ENCODE assay signal across 1 cellular context in genomic region chr19:6393074-6393981, GRCh38.
TF ChIP-seq lines count a peak whose summit lies in the region.

Gene GTF2F1, minus strand, starts transcription at chr19:6393164. Its CDS starts 169 bp downstream, at chr19:6392995.

TF ChIP-seq in K562, 482 proteins besides CTCF, POLR2A, EP300 and RAD21 (continued from another document and continues in another):
- TF ChIP-seq DEAF1 (CRISPR knock-in tag; IDR thresholded peaks at IDR 0.05) (no peak), CSDE1 (IDR thresholded peaks at IDR 0.05) (peak in 1 of 2 experiments; percentile 90; a peak in 2 of 4 replicates), ZNF561 (CRISPR knock-in tag; conservative IDR thresholded peaks at IDR 0.05) (no peak), KDM5B (IDR thresholded peaks at IDR 0.05; ENCODE audit: insufficient replicate concordance, low read depth, low read length) (peak; percentile 16), FUS (optimal IDR thresholded peaks at IDR 0.05; ENCODE audit: low read depth, low read length) (no peak), NR3C1 (CRISPR knock-in tag; IDR thresholded peaks at IDR 0.05) (no peak), USF1 (CRISPR knock-in tag; IDR thresholded peaks at IDR 0.05) (no peak), RB1 (IDR thresholded peaks at IDR 0.05; ENCODE audit: low read depth) (peak; percentile 44; the same call in 1 of the 2 replicates), BACH1 (tag; IDR thresholded peaks at IDR 0.05) (no peak), SRSF7 (optimal IDR thresholded peaks at IDR 0.05; ENCODE audit: low read depth, low read length) (no peak), L3MBTL2 (IDR thresholded peaks at IDR 0.05) (no peak), ZNF76 (CRISPR knock-in tag; IDR thresholded peaks at IDR 0.05; ENCODE audit: borderline replicate concordance) (no peak), ZNF280A (IDR thresholded peaks at IDR 0.05; ENCODE audit: low read depth, partially characterized antibody) (no peak), SMAD1 (IDR thresholded peaks at IDR 0.05; ENCODE audit: low read depth, low read length, partially characterized antibody) (no peak), FOXK1 (CRISPR knock-in tag; IDR thresholded peaks at IDR 0.05; ENCODE audit: borderline replicate concordance) (0 out of 2 replicates have a peak, but pooled peaks have one; percentile 18), ID3 (CRISPR knock-in tag; IDR thresholded peaks at IDR 0.05) (no peak), ID3 (tag; IDR thresholded peaks at IDR 0.05) (no peak; the same call in 1 of the 2 replicates), ZNF311 (CRISPR knock-in tag; IDR thresholded peaks at IDR 0.05) (no peak), NR2C1 (IDR thresholded peaks at IDR 0.05) (peak; percentile 99), NR2C1 (tag; IDR thresholded peaks at IDR 0.05) (peak; percentile 99), ZNF263 (CRISPR knock-in tag; IDR thresholded peaks at IDR 0.05; ENCODE audit: borderline replicate concordance) (no peak; the same call in 1 of the 2 replicates), CCNT2 (IDR thresholded peaks at IDR 0.05; ENCODE audit: borderline replicate concordance, extremely low read depth, insufficient read length, low read depth, low read length) (no peak), ZSCAN29 (IDR thresholded peaks at IDR 0.05) (no peak), ZNF57 (CRISPR knock-in tag; IDR thresholded peaks at IDR 0.05) (no peak), CBX1 (IDR thresholded peaks at IDR 0.05; ENCODE audit: low read depth) (no peak), NCOA4 (IDR thresholded peaks at IDR 0.05; ENCODE audit: partially characterized antibody) (no peak), ZNF696 (CRISPR knock-in tag; conservative IDR thresholded peaks at IDR 0.05) (no peak), JUND (IDR thresholded peaks at IDR 0.05; ENCODE audit: borderline replicate concordance, low read depth, low read length) (0 out of 2 replicates have a peak, but pooled peaks have one; percentile 21), JUND (tag; IDR thresholded peaks at IDR 0.05; ENCODE audit: borderline replicate concordance, low read depth, low read length) (0 out of 3 replicates have a peak, but pooled peaks have one; percentile 63), CREB5 (CRISPR knock-in tag; IDR thresholded peaks at IDR 0.05) (no peak), POU5F1 (IDR thresholded peaks at IDR 0.05; ENCODE audit: borderline replicate concordance, low read depth, low read length, partially characterized antibody) (no peak), HNRNPLL (IDR thresholded peaks at IDR 0.05; ENCODE audit: low read depth, low read length, poor library complexity, severe bottlenecking) (peak; percentile 33), ARHGAP35 (IDR thresholded peaks at IDR 0.05; ENCODE audit: partially characterized antibody) (no peak), ZFPM2 (CRISPR knock-in tag; IDR thresholded peaks at IDR 0.05) (no peak), ZNF518B (CRISPR knock-in tag; IDR thresholded peaks at IDR 0.05) (no peak), FIP1L1 (IDR thresholded peaks at IDR 0.05; ENCODE audit: low read depth, low read length, poor library complexity, severe bottlenecking) (no peak), HDAC8 (tag; IDR thresholded peaks at IDR 0.05) (0 out of 2 replicates have a peak, but pooled peaks have one; percentile 48), PCBP2 (IDR thresholded peaks at IDR 0.05; ENCODE audit: low read depth, low read length, poor library complexity, severe bottlenecking) (no peak), HMBOX1 (IDR thresholded peaks at IDR 0.05) (no peak), CLOCK (CRISPR knock-in tag; IDR thresholded peaks at IDR 0.05; ENCODE audit: borderline replicate concordance) (no peak), NFATC3 (IDR thresholded peaks at IDR 0.05) (no peak), ZBTB2 (IDR thresholded peaks at IDR 0.05) (peak; percentile 78), HSF4 (CRISPR knock-in tag; IDR thresholded peaks at IDR 0.05; ENCODE audit: borderline replicate concordance) (no peak), ZBTB17 (CRISPR knock-in tag; IDR thresholded peaks at IDR 0.05) (0 out of 2 replicates have a peak, but pooled peaks have one; percentile 20), ADNP (tag; IDR thresholded peaks at IDR 0.05) (no peak), NR1H2 (CRISPR knock-in tag; IDR thresholded peaks at IDR 0.05) (no peak), CTBP1 (IDR thresholded peaks at IDR 0.05; ENCODE audit: borderline replicate concordance) (peak; percentile 7; the same call in 1 of the 2 replicates), MXD1 (CRISPR knock-in tag; IDR thresholded peaks at IDR 0.05; ENCODE audit: borderline replicate concordance, poor library complexity, severe bottlenecking) (no peak), TFAP4 (CRISPR knock-in tag; IDR thresholded peaks at IDR 0.05; ENCODE audit: borderline replicate concordance) (no peak; the same call in none of the 2 replicates), ZNF75A (CRISPR knock-in tag; IDR thresholded peaks at IDR 0.05) (no peak)
